11 cellular contexts compared by ENCODE assay signal in genomic region chr3:25007974-25008658, GRCh38.
DNase-seq lines count a peak whose midpoint lies in the region; ATAC-seq, FAIRE-seq and TF ChIP-seq lines count a peak whose summit lies in the region.
"Had no signal": no experiment of that assay in that cellular context is flagged by ENCODE, and none has a peak within 500 bp of the region (broad histone marks: within the 10 kb centered on the region; RNA-seq: fewer than 3 reads in every experiment).

No MANE protein-coding gene starts in this region.

- H3K18ac ChIP-seq in neuronal stem cell (ENCODE audit: low read length): no peak overlapping the region

- H3K9ac ChIP-seq in astrocyte (ENCODE audit: low read length) (no peak overlapping the region), neuronal stem cell (ENCODE audit: low read depth, low read length, poor library complexity) (no peak overlapping the region)

- H3K4me2 ChIP-seq in astrocyte (ENCODE audit: low read length) (no peak overlapping the region), neuronal stem cell (ENCODE audit: insufficient read depth, low read length, poor library complexity, severe bottlenecking) (no peak overlapping the region)

- H3K4me3 Mint-ChIP-seq in astrocyte (ENCODE audit: unreplicated experiment): no peak overlapping the region
- H3K4me3 Mint-ChIP-seq in activated T-cell treated with anti-CD3 and anti-CD28 coated beads, Interleukin-2, amount 50 U/mL, for 4 hours: no peak overlapping the region
- H3K4me3 Mint-ChIP-seq: activated naive CD8-positive, alpha-beta T cell had no signal

- H3K4me1 Mint-ChIP-seq in astrocyte (ENCODE audit: low read depth, unreplicated experiment): peaks cover 12% of the 10 kb centered on the region
- H3K4me1 Mint-ChIP-seq in activated T-cell treated with anti-CD3 and anti-CD28 coated beads, Interleukin-2, amount 50 U/mL, for 4 hours (ENCODE audit: low read depth): no peaks in the 10 kb centered on the region

- H3K14ac ChIP-seq in neuronal stem cell (ENCODE audit: low read length): no peak overlapping the region

- H2BK120ac ChIP-seq in neuronal stem cell (ENCODE audit: low read depth, low read length): no peak overlapping the region

- H3K9me3 Mint-ChIP-seq in astrocyte (ENCODE audit: unreplicated experiment): no peaks in the 10 kb centered on the region
- H3K9me3 Mint-ChIP-seq in activated T-cell treated with anti-CD3 and anti-CD28 coated beads, Interleukin-2, amount 50 U/mL, for 4 hours: no peaks in the 10 kb centered on the region

- no peaks in the 10 kb centered on the region for H3K79me1 ChIP-seq in neuronal stem cell (ENCODE audit: low read depth, low read length)

- peak; percentile 32 for FAIRE-seq in astrocyte (lab: Jason Lieb, UNC)
- FAIRE-seq: GM12892 had no signal

- no peaks in the 10 kb centered on the region for H3K27me3 Mint-ChIP-seq in astrocyte (ENCODE audit: low read depth, unreplicated experiment)
- H3K27me3 Mint-ChIP-seq in activated T-cell treated with anti-CD3 and anti-CD28 coated beads, Interleukin-2, amount 50 U/mL, for 4 hours (ENCODE audit: low read depth): no peaks in the 10 kb centered on the region

- no peak overlapping the region for H3K23ac ChIP-seq in neuronal stem cell (ENCODE audit: low read depth, low read length, poor library complexity)

- no peak overlapping the region for H2AK5ac ChIP-seq in neuronal stem cell (ENCODE audit: low read depth, low read length)

- H2AFZ ChIP-seq in astrocyte (ENCODE audit: low read depth, low read length): no peak overlapping the region
- no peak overlapping the region for H2AFZ ChIP-seq in neuronal stem cell (ENCODE audit: low read length)

- no peaks in the 10 kb centered on the region for H3K36me3 Mint-ChIP-seq in astrocyte (ENCODE audit: low read depth, unreplicated experiment)
- H3K36me3 Mint-ChIP-seq in activated T-cell treated with anti-CD3 and anti-CD28 coated beads, Interleukin-2, amount 50 U/mL, for 4 hours (ENCODE audit: insufficient read depth): no peaks in the 10 kb centered on the region
- H3K36me3 Mint-ChIP-seq: activated naive CD8-positive, alpha-beta T cell had no signal

- TF ChIP-seq CTCF in astrocyte (IDR thresholded peaks at IDR 0.05; ENCODE audit: insufficient read depth, low read depth, low read length) (no peak), omental fat pad (IDR thresholded peaks at IDR 0.05) (no peak), GM10266 (IDR thresholded peaks at IDR 0.05; ENCODE audit: control insufficient read depth, insufficient read depth, low read depth, missing control alignments) (no peak)

- no peak overlapping the region for H2BK15ac ChIP-seq in neuronal stem cell (ENCODE audit: low read length)

- no peak overlapping the region for H2BK12ac ChIP-seq in neuronal stem cell (ENCODE audit: low read length)

- H3K27ac ChIP-seq in astrocyte (ENCODE audit: low read depth, low read length): no peak overlapping the region
- H3K27ac ChIP-seq in neuronal stem cell (replicated peaks; ENCODE audit: low read length): no peak overlapping the region

- H3K79me2 ChIP-seq in astrocyte (ENCODE audit: insufficient read depth, low read length): no peaks in the 10 kb centered on the region

- H3K27ac Mint-ChIP-seq in astrocyte (ENCODE audit: unreplicated experiment): no peak overlapping the region
- H3K27ac Mint-ChIP-seq: activated naive CD8-positive, alpha-beta T cell had no signal

- DNase-seq in astrocyte (ENCODE audit: low read depth) (peak; percentile 59), omental fat pad (ENCODE audit: low spot score) (no peak), GM10266 (ENCODE audit: extremely low spot score) (no peak), NCI-H1694 treated with DMSO at 0.1 percent for 48 hours (lab: John Stamatoyannopoulos, UW) (no peak), neuronal stem cell (ENCODE audit: low spot score) (no peak)
- no peak for DNase-seq in activated T-cell treated with anti-CD3 and anti-CD28 coated beads, Interleukin-2, amount 50 U/mL, for 4 hours
- DNase-seq: midbrain had no signal

- no CpG with 5 or more reads among the region's 2 CpGs for WGBS in neuronal stem cell (ENCODE audit: extremely low coverage in 2 of 2, insufficient read length in 2 of 2, insufficient replicate concordance in 1 of 2), 2 donors

- H4K8ac ChIP-seq in neuronal stem cell (ENCODE audit: low read depth, low read length): no peak overlapping the region

- peak; percentile 92 for ATAC-seq in GM19328 (IDR thresholded peaks at IDR 0.05; ENCODE audit: unreplicated experiment)
- peak; percentile 97 for ATAC-seq in HG02970 (IDR thresholded peaks at IDR 0.05; ENCODE audit: low FRiP score, unreplicated experiment)
- peak; percentile 95 for ATAC-seq in omental fat pad (ENCODE audit: low FRiP score)
- no peak for ATAC-seq in activated T-cell treated with anti-CD3 and anti-CD28 coated beads, Interleukin-2, amount 50 U/mL, for 4 hours

- H3K4me1 ChIP-seq in astrocyte (ENCODE audit: insufficient read depth, low read length): no peaks in the 10 kb centered on the region
- peaks cover 0 to 3% of the 10 kb centered on the region in 2 donors for H3K4me1 ChIP-seq in neuronal stem cell (ENCODE audit: control insufficient read depth in 2 of 2, insufficient read depth in 1 of 2, low read depth in 1 of 2, low read length in 2 of 2)

- no peaks in the 10 kb centered on the region for H4K20me1 ChIP-seq in astrocyte (ENCODE audit: insufficient read depth, low read length)

- H4K91ac ChIP-seq in neuronal stem cell (ENCODE audit: low read depth, low read length, poor library complexity): no peak overlapping the region

- H3K36me3 ChIP-seq in astrocyte (ENCODE audit: insufficient read depth, low read length): no peaks in the 10 kb centered on the region
- H3K36me3 ChIP-seq in neuronal stem cell (replicated peaks in 1 of 2; ENCODE audit: control insufficient read depth in 2 of 2, insufficient read depth in 2 of 2, low read length in 2 of 2): no peaks in the 10 kb centered on the region

- H3K4ac ChIP-seq in neuronal stem cell (ENCODE audit: low read length): no peak overlapping the region

- H3K27me3 ChIP-seq in astrocyte (ENCODE audit: insufficient read depth, low read length) (no peaks in the 10 kb centered on the region), neuronal stem cell (ENCODE audit: control insufficient read depth in 3 of 3, insufficient read depth in 3 of 3, low read depth in 1 of 3, low read length in 3 of 3) (no peaks in the 10 kb centered on the region)

- no peak overlapping the region for H2BK5ac ChIP-seq in neuronal stem cell (ENCODE audit: low read length)

- H3K4me3 ChIP-seq in astrocyte (ENCODE audit: insufficient read depth, low read depth, low read length) (no peak overlapping the region), neuronal stem cell (ENCODE audit: low read length in 2 of 2) (no peak overlapping the region)

- H3K9me3 ChIP-seq in astrocyte (ENCODE audit: insufficient read depth, low read depth, low read length) (no peaks in the 10 kb centered on the region), neuronal stem cell (replicated peaks in 1 of 2; ENCODE audit: control insufficient read depth in 2 of 2, insufficient read depth in 1 of 2, low read depth in 1 of 2, low read length in 2 of 2) (no peaks in the 10 kb centered on the region)

Comparison
In these comparisons a context has a peak if more than half of its experiments do, and no peak if none do; other contexts are left out.
1. ATAC-seq: peak in GM19328 (single experiment), HG02970 (single experiment) and omental fat pad (single experiment); none in activated T-cell treated with anti-CD3 and anti-CD28 coated beads, Interleukin-2, amount 50 U/mL, for 4 hours (0 of 2).